Comparison of ENCODE assay signal across 9 cellular contexts in genomic region chr10:89283988-89284475, GRCh38. TPM values are rescaled to one million over a fixed set of nuclear protein-coding genes. Genes with fewer than 3 reads are reported as not detected.
DNase-seq lines count a peak whose midpoint lies in the region; ATAC-seq and TF ChIP-seq lines count a peak whose summit lies in the region.
"Had no signal": no experiment of that assay in that cellular context is flagged by ENCODE, and none has a peak within 500 bp of the region (broad histone marks: within the 10 kb centered on the region; RNA-seq: fewer than 3 reads in every experiment).

No MANE protein-coding gene starts in this region.

- no peaks in the 10 kb centered on the region for H3K27me3 ChIP-seq in endocrine pancreas (ENCODE audit: control insufficient read depth, insufficient read depth, low read length)

- H3K4me3 Mint-ChIP-seq in mesothelial cell of epicardium, result peak overlapping the region; percentile 23
- H3K4me3 Mint-ChIP-seq: CD4-positive, CD25-positive, alpha-beta regulatory T cell had no signal

- H3K9me3 Mint-ChIP-seq in mesothelial cell of epicardium, result no peaks in the 10 kb centered on the region
- H3K9me3 Mint-ChIP-seq: CD4-positive, CD25-positive, alpha-beta regulatory T cell had no signal

- no peaks in the 10 kb centered on the region for H3K9me3 ChIP-seq in endocrine pancreas (ENCODE audit: control insufficient read depth, low read length)

- no peaks in the 10 kb centered on the region for H3K27me3 Mint-ChIP-seq in mesothelial cell of epicardium (ENCODE audit: low read depth)

- no peaks in the 10 kb centered on the region for H3K4me1 ChIP-seq in endocrine pancreas (ENCODE audit: control insufficient read depth, insufficient read depth, low read length)

- peak overlapping the region; percentile 85 for H3K27ac Mint-ChIP-seq in mesothelial cell of epicardium
- H3K27ac Mint-ChIP-seq: CD4-positive, CD25-positive, alpha-beta regulatory T cell had no signal

- no peak for TF ChIP-seq CTCF in mesothelial cell of epicardium (IDR thresholded peaks at IDR 0.05; ENCODE audit: unreplicated experiment)

- no peak overlapping the region for H3K9ac ChIP-seq in endocrine pancreas (ENCODE audit: control insufficient read depth, insufficient read depth, low read length)

- H3K36me3 Mint-ChIP-seq in mesothelial cell of epicardium, result no peaks in the 10 kb centered on the region
- H3K36me3 Mint-ChIP-seq: CD4-positive, CD25-positive, alpha-beta regulatory T cell had no signal

- H3K36me3 ChIP-seq in endocrine pancreas (ENCODE audit: control insufficient read depth, insufficient read depth, low read length), result no peaks in the 10 kb centered on the region

- H3K4me3 ChIP-seq in endocrine pancreas (ENCODE audit: control insufficient read depth, insufficient read depth, low read length), result peak overlapping the region; percentile 65

- DNase-seq in NCI-H82 (lab: John Stamatoyannopoulos, UW), result peak; percentile 1
- no peak for DNase-seq in NCI-H82 treated with DMSO at 0.1 percent for 48 hours (lab: John Stamatoyannopoulos, UW; ENCODE audit: unreplicated experiment)
- no peak for DNase-seq in mesothelial cell of epicardium (ENCODE audit: low spot score in 2 of 2, unreplicated experiment in 2 of 2)
- no peak for DNase-seq in OCI-M2 (lab: John Stamatoyannopoulos, UW; ENCODE audit: unreplicated experiment)
- DNase-seq: CD4-positive, CD25-positive, alpha-beta regulatory T cell had no signal

- ATAC-seq in esophagus mucosa (no peak), HG02885 (IDR thresholded peaks at IDR 0.05; ENCODE audit: poor library complexity, unreplicated experiment) (no peak), HG02981 (IDR thresholded peaks at IDR 0.05; ENCODE audit: unreplicated experiment) (no peak)

- H3K4me1 Mint-ChIP-seq in mesothelial cell of epicardium, result peaks cover 41% of the 10 kb centered on the region
- H3K4me1 Mint-ChIP-seq: CD4-positive, CD25-positive, alpha-beta regulatory T cell had no signal

RNA-seq across cellular contexts. Expression of gene IFIT2, which starts 17.8 kb away (rescaled TPM):
- total RNA-seq in mesothelial cell of epicardium (2.3 to 3.6 TPM (median 2.9 TPM) in 3 replicates), esophagus mucosa (1.5 TPM)

RNA-seq across cellular contexts. Expression of gene LIPA, which starts 32.5 kb away (rescaled TPM):
- 24.2 to 27.3 TPM (median 24.8 TPM) in 3 replicates for total RNA-seq in mesothelial cell of epicardium
- 26.6 TPM for total RNA-seq in esophagus mucosa

RNA-seq across cellular contexts. Expression of gene IFIT3, which starts 43.8 kb away (rescaled TPM):
- 14.3 to 17.8 TPM (median 14.9 TPM) in 3 replicates for total RNA-seq in mesothelial cell of epicardium
- 3.8 TPM for total RNA-seq in esophagus mucosa
